ENCODE assay signal across 23 cellular contexts in the genomic region with DNA sequence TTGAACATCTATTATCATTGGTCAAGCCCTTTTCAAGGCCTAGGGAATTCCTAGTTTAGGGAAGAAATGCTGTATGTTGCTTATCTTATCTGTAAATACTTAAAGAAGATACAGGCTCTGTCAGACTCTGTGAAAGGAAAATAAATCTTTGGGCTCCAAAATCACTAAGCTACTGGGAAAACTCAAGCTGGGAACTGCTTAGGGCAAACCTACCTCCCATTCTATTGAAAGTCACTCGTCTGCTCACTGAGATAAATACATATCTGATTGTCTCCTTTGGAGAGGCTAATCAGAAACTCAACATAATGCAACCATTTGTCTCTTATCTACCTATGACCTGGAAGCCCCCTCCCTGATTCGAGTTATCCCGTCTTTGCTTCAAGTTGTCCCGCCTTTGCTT.
"Had no signal": no experiment of that assay in that cellular context is flagged by ENCODE, and none has a peak within 500 bp of the region (broad histone marks: within the 10 kb centered on the region; RNA-seq: fewer than 3 reads in every experiment).

No MANE protein-coding gene starts in this region.

- H3K27me3 Mint-ChIP-seq: dendritic cell treated with granulocyte-macrophage colony-stimulating factor and Interleukin-4, amounts not matched to agents 40 ng/mL and 50 ng/mL, for 4 days had no signal

- DNase-seq: colonic mucosa; cortex of kidney; dermis blood vessel endothelial cell; dorsolateral prefrontal cortex; effector CD4-positive, alpha-beta T cell; effector CD8-positive, alpha-beta T cell; effector memory CD4-positive, alpha-beta T cell; effector memory CD8-positive, alpha-beta T cell; erythroblast; esophagus squamous epithelium; foreskin fibroblast; foreskin keratinocyte; foreskin melanocyte; gastrocnemius medialis; glutamatergic neuron; head of caudate nucleus; heart left ventricle; heart right ventricle had no signal

- H3K4me1 ChIP-seq: colonic mucosa, esophagus muscularis mucosa, esophagus squamous epithelium, foreskin keratinocyte, gastrocnemius medialis, gastroesophageal sphincter, heart left ventricle, heart right ventricle had no signal

- H3K36me3 ChIP-seq: colonic mucosa, esophagus muscularis mucosa, esophagus squamous epithelium, gastrocnemius medialis, gastroesophageal sphincter, heart left ventricle, heart right ventricle had no signal

- H3K9me3 ChIP-seq: colonic mucosa, esophagus muscularis mucosa, esophagus squamous epithelium, gastrocnemius medialis, gastroesophageal sphincter, heart left ventricle had no signal

- H3K4me3 Mint-ChIP-seq: dendritic cell treated with granulocyte-macrophage colony-stimulating factor and Interleukin-4, amounts not matched to agents 40 ng/mL and 50 ng/mL, for 4 days; effector memory CD8-positive, alpha-beta T cell had no signal

- H3K27me3 ChIP-seq: colonic mucosa, esophagus muscularis mucosa, esophagus squamous epithelium, foreskin keratinocyte, gastrocnemius medialis, gastroesophageal sphincter, heart left ventricle had no signal

- H3K4me3 ChIP-seq: colonic mucosa, coronary artery, dorsolateral prefrontal cortex, esophagus muscularis mucosa, esophagus squamous epithelium, gastrocnemius medialis, gastroesophageal sphincter, heart left ventricle, heart right ventricle had no signal

- H3K27ac Mint-ChIP-seq: dendritic cell treated with granulocyte-macrophage colony-stimulating factor and Interleukin-4, amounts not matched to agents 40 ng/mL and 50 ng/mL, for 4 days; effector memory CD8-positive, alpha-beta T cell had no signal

- H3K27ac ChIP-seq: colonic mucosa, coronary artery, dorsolateral prefrontal cortex, epithelial cell of prostate, esophagus muscularis mucosa, esophagus squamous epithelium, foreskin keratinocyte, gastrocnemius medialis, gastroesophageal sphincter, heart left ventricle, heart right ventricle had no signal
